In genomic region chr7:105690286-105690915, GRCh38 we compare ENCODE assay signal across 10 cellular contexts.
DNase-seq lines count a peak whose midpoint lies in the region; ATAC-seq and TF ChIP-seq lines count a peak whose summit lies in the region.
"Had no signal": no experiment of that assay in that cellular context is flagged by ENCODE, and none has a peak within 500 bp of the region (broad histone marks: within the 10 kb centered on the region; RNA-seq: fewer than 3 reads in every experiment).

No MANE protein-coding gene starts in this region.

- H3K9me3 Mint-ChIP-seq in MCF 10A (ENCODE audit: unreplicated experiment) (no peaks in the 10 kb centered on the region), type B pancreatic cell (no peaks in the 10 kb centered on the region)
- H3K9me3 Mint-ChIP-seq in activated T-helper 17 cell treated with anti-CD3 and anti-CD28 coated beads, Interleukin-2, amount 50 U/mL, for 72 hours = no peaks in the 10 kb centered on the region

- no peak overlapping the region for H3K4me3 Mint-ChIP-seq in MCF 10A (ENCODE audit: unreplicated experiment)
- H3K4me3 Mint-ChIP-seq in activated T-helper 17 cell treated with anti-CD3 and anti-CD28 coated beads, Interleukin-2, amount 50 U/mL, for 72 hours = peak overlapping the region; percentile 89
- H3K4me3 Mint-ChIP-seq in type B pancreatic cell = no peak overlapping the region

- POLR2A ChIA-PET in MCF 10A (lab: Yijun Ruan, JAX) = no interaction called here

- H3K27me3 ChIP-seq in breast epithelium = no peaks in the 10 kb centered on the region
- no peaks in the 10 kb centered on the region for H3K27me3 ChIP-seq in right lobe of liver

- TF ChIP-seq CTCF in breast epithelium (IDR thresholded peaks at IDR 0.05) = no peak
- TF ChIP-seq CTCF in MCF 10A (IDR thresholded peaks at IDR 0.05; ENCODE audit: unreplicated experiment) = no peak
- TF ChIP-seq CTCF in right lobe of liver (IDR thresholded peaks at IDR 0.05) = no peak
- no peak for TF ChIP-seq CTCF in type B pancreatic cell (conservative IDR thresholded peaks at IDR 0.05)

- H3K4me1 ChIP-seq in breast epithelium = no peaks in the 10 kb centered on the region
- peaks cover 0 to 6% (median 2%) of the 10 kb centered on the region in 4 donors for H3K4me1 ChIP-seq in right lobe of liver

- DNase-seq in breast epithelium (ENCODE audit: low spot score in 2 of 2) (no peak), MCF 10A (ENCODE audit: unreplicated experiment) (no peak), right lobe of liver (no peak), type B pancreatic cell (ENCODE audit: extremely low spot score, unreplicated experiment) (no peak)
- DNase-seq in activated CD4-positive, CD25-positive, alpha-beta regulatory T cell (lab: John Stamatoyannopoulos, UW) = no peak
- DNase-seq: GOT3, NCI-H1930 had no signal

- peak overlapping the region; percentile 47 to 65 (median 50) for H3K4me3 ChIP-seq in breast epithelium
- peak overlapping the region in 2 of 3 donors; percentile 52 to 57 for H3K4me3 ChIP-seq in right lobe of liver

- H3K27me3 Mint-ChIP-seq in MCF 10A (ENCODE audit: insufficient read depth, unreplicated experiment) = no peaks in the 10 kb centered on the region
- H3K27me3 Mint-ChIP-seq in activated T-helper 17 cell treated with anti-CD3 and anti-CD28 coated beads, Interleukin-2, amount 50 U/mL, for 72 hours = no peaks in the 10 kb centered on the region
- peaks cover 5% of the 10 kb centered on the region for H3K27me3 Mint-ChIP-seq in type B pancreatic cell

- TF ChIP-seq POLR2A in breast epithelium (IDR thresholded peaks at IDR 0.05) = no peak
- no peak for TF ChIP-seq POLR2A in right lobe of liver (IDR thresholded peaks at IDR 0.05)

- H3K27ac ChIP-seq in breast epithelium (peak overlapping the region; percentile 64 to 80), right lobe of liver (peak overlapping the region in 1 of 3 donors; percentile 71)

- intact Hi-C loops in breast epithelium (cut with DNase I; ENCODE audit: low total_unique reads) (no loop called here), MCF 10A (cut with micrococcal nuclease) (no loop called here), right lobe of liver (cut with DNase I) (no loop called here)

- BruUV-seq in MCF 10A (replicated peaks; lab: Mats Ljungman, UMichigan) = no TSS peak

- H3K27ac Mint-ChIP-seq in MCF 10A (ENCODE audit: low read depth, unreplicated experiment) (no peak overlapping the region), type B pancreatic cell (peak overlapping the region; percentile 5)
- H3K27ac Mint-ChIP-seq in activated T-helper 17 cell treated with anti-CD3 and anti-CD28 coated beads, Interleukin-2, amount 50 U/mL, for 72 hours = peak overlapping the region; percentile 97

- CTCF ChIA-PET in MCF 10A (lab: Yijun Ruan, JAX) = no interaction called here

- H3K36me3 ChIP-seq in breast epithelium (no peaks in the 10 kb centered on the region), right lobe of liver (no peaks in the 10 kb centered on the region)

- no peak for ATAC-seq in activated T-helper 17 cell treated with anti-CD3 and anti-CD28 coated beads, Interleukin-2, amount 50 U/mL, for 72 hours (replicated peaks)
- ATAC-seq in right lobe of liver (no peak), GM21360 (IDR thresholded peaks at IDR 0.05; ENCODE audit: unreplicated experiment) (no peak), HG02759 (IDR thresholded peaks at IDR 0.05; ENCODE audit: unreplicated experiment) (no peak)

- H3K36me3 Mint-ChIP-seq in MCF 10A (ENCODE audit: insufficient read depth, unreplicated experiment) (no peaks in the 10 kb centered on the region), type B pancreatic cell (peaks cover 5% of the 10 kb centered on the region)
- H3K36me3 Mint-ChIP-seq in activated T-helper 17 cell treated with anti-CD3 and anti-CD28 coated beads, Interleukin-2, amount 50 U/mL, for 72 hours (ENCODE audit: low read depth) = no peaks in the 10 kb centered on the region

- 92% methylated on average over 11 of the region's 19 CpGs for WGBS in right lobe of liver (ENCODE audit: insufficient coverage, low coverage, low lambda C conversion rate, missing lambda C conversion rate)

- peaks cover 21% of the 10 kb centered on the region for H3K4me1 Mint-ChIP-seq in MCF 10A (ENCODE audit: insufficient read depth, unreplicated experiment)
- peaks cover 33% of the 10 kb centered on the region for H3K4me1 Mint-ChIP-seq in activated T-helper 17 cell treated with anti-CD3 and anti-CD28 coated beads, Interleukin-2, amount 50 U/mL, for 72 hours
- peaks cover 18% of the 10 kb centered on the region for H3K4me1 Mint-ChIP-seq in type B pancreatic cell (ENCODE audit: unreplicated experiment)

- H3K9me3 ChIP-seq in breast epithelium = no peaks in the 10 kb centered on the region
- H3K9me3 ChIP-seq in right lobe of liver = no peaks in the 10 kb centered on the region
